In genomic region chr11:45078236-45079074, GRCh38 we compare ENCODE assay signal across 11 cellular contexts.
A peak's percentile ranks its signal among the peaks of the same experiment; 100 is the strongest.
DNase-seq lines count a peak whose midpoint lies in the region; ATAC-seq and TF ChIP-seq lines count a peak whose summit lies in the region.
"Had no signal": no experiment of that assay in that cellular context is flagged by ENCODE, and none has a peak within 500 bp of the region (broad histone marks: within the 10 kb centered on the region; RNA-seq: fewer than 3 reads in every experiment).

No MANE protein-coding gene starts in this region.

- H3K9me3 ChIP-seq in muscle layer of colon (ENCODE audit: low read length) (no peaks in the 10 kb centered on the region), Peyer's patch (no peaks in the 10 kb centered on the region)

- no peak for TF ChIP-seq POLR2A in Peyer's patch (IDR thresholded peaks at IDR 0.05)

- no peak overlapping the region for H3K4me3 Mint-ChIP-seq in stimulated activated naive CD8-positive, alpha-beta T cell treated with anti-CD3 and anti-CD28 coated beads, Interleukin-15, amount 100 ng/mL, for 72 hours
- H3K4me3 Mint-ChIP-seq: GM23338 had no signal

- H3K4me1 ChIP-seq in muscle layer of colon (ENCODE audit: insufficient read depth, low read length) (peaks cover 28% of the 10 kb centered on the region), Peyer's patch (peaks cover 0 to 21% (median 13%) of the 10 kb centered on the region in 4 donors)

- no peaks in the 10 kb centered on the region for H3K36me3 ChIP-seq in muscle layer of colon (ENCODE audit: insufficient read depth, low read length)
- no peaks in the 10 kb centered on the region for H3K36me3 ChIP-seq in Peyer's patch

- H3K9ac ChIP-seq in muscle layer of colon (ENCODE audit: low read length): no peak overlapping the region

- DNase-seq in stimulated activated naive CD8-positive, alpha-beta T cell treated with anti-CD3 and anti-CD28 coated beads, Interleukin-15, amount 100 ng/mL, for 72 hours: no peak
- no peak for DNase-seq in stimulated activated naive CD8-positive, alpha-beta T cell treated with anti-CD3 and anti-CD28 coated beads, Interleukin-15, Interleukin-2, amounts not matched to agents 100 U/mL and 50 U/mL, for 24 hours
- DNase-seq in amniotic epithelial cell (ENCODE audit: low read depth): peak; percentile 24
- DNase-seq in Peyer's patch: no peak
- DNase-seq in NCI-H2171 treated with DMSO at 0.1 percent for 48 hours (lab: John Stamatoyannopoulos, UW): no peak
- no peak for DNase-seq in activated CD4-positive, CD25-positive, alpha-beta regulatory T cell (lab: John Stamatoyannopoulos, UW)
- DNase-seq: activated T-cell treated with anti-CD3 and anti-CD28 coated beads, Interleukin-2, amount 50 U/mL, for 48 hours had no signal

- peaks cover 7 to 19% of the 10 kb centered on the region in 2 donors for H3K9me3 Mint-ChIP-seq in stimulated activated naive CD8-positive, alpha-beta T cell treated with anti-CD3 and anti-CD28 coated beads, Interleukin-15, amount 100 ng/mL, for 72 hours

- ATAC-seq in stimulated activated naive CD8-positive, alpha-beta T cell treated with anti-CD3 and anti-CD28 coated beads, Interleukin-15, amount 100 ng/mL, for 72 hours: no peak
- ATAC-seq in stimulated activated naive CD8-positive, alpha-beta T cell treated with anti-CD3 and anti-CD28 coated beads, Interleukin-15, Interleukin-2, amounts not matched to agents 100 U/mL and 50 U/mL, for 24 hours: no peak
- ATAC-seq in HG02852 (IDR thresholded peaks at IDR 0.05; ENCODE audit: unreplicated experiment): no peak
- ATAC-seq: GM23338 had no signal

- no peaks in the 10 kb centered on the region for H3K27me3 Mint-ChIP-seq in stimulated activated naive CD8-positive, alpha-beta T cell treated with anti-CD3 and anti-CD28 coated beads, Interleukin-15, amount 100 ng/mL, for 72 hours

- peaks cover 0 to 6% of the 10 kb centered on the region in 2 donors for H3K27me3 ChIP-seq in muscle layer of colon (ENCODE audit: control insufficient read depth in 1 of 2, insufficient read depth in 2 of 2, low read length in 2 of 2)
- H3K27me3 ChIP-seq in Peyer's patch: no peaks in the 10 kb centered on the region

- H3K4me3 ChIP-seq in muscle layer of colon (ENCODE audit: low read depth in 1 of 2, low read length in 2 of 2): peak overlapping the region in 1 of 2 donors; percentile 41
- no peak overlapping the region for H3K4me3 ChIP-seq in Peyer's patch
- H3K4me3 ChIP-seq: GM23338 had no signal

- peak overlapping the region; percentile 55 to 56 for H3K27ac Mint-ChIP-seq in stimulated activated naive CD8-positive, alpha-beta T cell treated with anti-CD3 and anti-CD28 coated beads, Interleukin-15, amount 100 ng/mL, for 72 hours
- H3K27ac Mint-ChIP-seq: GM23338 had no signal

- H3K4me1 Mint-ChIP-seq in stimulated activated naive CD8-positive, alpha-beta T cell treated with anti-CD3 and anti-CD28 coated beads, Interleukin-15, amount 100 ng/mL, for 72 hours: peaks cover 55% of the 10 kb centered on the region

- peak overlapping the region; percentile 74 for H3K27ac ChIP-seq in muscle layer of colon (ENCODE audit: low read depth, low read length)
- H3K27ac ChIP-seq in Peyer's patch: peak overlapping the region in 1 of 4 donors; percentile 40
- H3K27ac ChIP-seq: VCaP had no signal

- no peak for TF ChIP-seq CTCF in Peyer's patch (IDR thresholded peaks at IDR 0.05)
